ENCODE assay signal across 31 cellular contexts in the genomic region with DNA sequence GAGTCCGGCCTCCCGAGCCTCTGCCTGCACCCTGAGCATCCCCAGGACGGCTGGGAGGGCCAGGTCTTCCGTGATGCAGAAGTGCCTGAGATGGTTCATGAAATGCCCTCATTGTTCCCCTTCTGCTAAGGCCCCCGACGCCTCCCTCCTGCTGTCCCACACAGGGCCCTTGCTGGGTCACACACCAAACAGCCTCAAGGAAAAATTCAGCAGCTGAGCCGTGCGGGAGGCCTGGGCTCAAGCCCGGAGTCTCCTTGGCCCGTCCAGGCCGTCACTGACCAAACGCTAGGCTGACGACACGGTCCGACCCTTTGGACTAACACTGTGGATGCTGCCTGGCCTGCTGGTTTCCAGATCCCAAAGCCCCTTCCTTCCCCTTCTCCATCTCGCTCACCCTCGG.
"Had no signal": no experiment of that assay in that cellular context is flagged by ENCODE, and none has a peak within 500 bp of the region (broad histone marks: within the 10 kb centered on the region; RNA-seq: fewer than 3 reads in every experiment).

No MANE protein-coding gene starts in this region.

- H3K27me3 ChIP-seq: colonic mucosa, gastroesophageal sphincter, ovary, thyroid gland, upper lobe of left lung, vagina had no signal

- H3K4me1 Mint-ChIP-seq: activated B cell treated with CpG ODN at 0.5 μM for 24 hours; activated naive CD4-positive, alpha-beta T cell treated with anti-CD3 and anti-CD28 coated beads, Interleukin-2, amount 10 ng/mL, durations not matched to agents 7 days and 5 days; central memory CD8-positive, alpha-beta T cell; naive thymus-derived CD4-positive, alpha-beta T cell; stimulated activated effector memory CD8-positive, alpha-beta T cell treated with anti-CD3 and anti-CD28 coated beads, Interleukin-12 subunit alpha, Interleukin-12 subunit beta, amount 100 ng/mL, for 72 hours had no signal

- H3K27ac Mint-ChIP-seq: activated B cell treated with CpG ODN at 0.5 μM for 24 hours; activated CD8-positive, alpha-beta T cell treated with anti-CD3 and anti-CD28 coated beads, Interleukin-2, amount 10 ng/mL, durations not matched to agents 7 days and 5 days; activated naive CD4-positive, alpha-beta T cell treated with anti-CD3 and anti-CD28 coated beads, Interleukin-2, amount 10 ng/mL, durations not matched to agents 7 days and 5 days; activated T-cell treated with anti-CD3 and anti-CD28 coated beads, Interleukin-2, amount 50 U/mL, for 72 hours; effector memory CD8-positive, alpha-beta T cell; mesothelial cell of epicardium; naive thymus-derived CD4-positive, alpha-beta T cell; progenitor cell of endocrine pancreas; stimulated activated effector memory CD8-positive, alpha-beta T cell treated with anti-CD3 and anti-CD28 coated beads, Interleukin-12 subunit alpha, Interleukin-12 subunit beta, amount 100 ng/mL, for 72 hours; stimulated activated naive CD8-positive, alpha-beta T cell treated with anti-CD3 and anti-CD28 coated beads, Interleukin-15, Interleukin-2, amounts not matched to agents 100 ng/mL and 50 ng/mL, for 24 hours; T-helper 2 cell treated with Interferon-gamma antibody and Interleukin-4, amounts not matched to agents 5 μg/mL and 100 μg/mL, for 36 hours had no signal

- ATAC-seq: activated CD8-positive, alpha-beta T cell treated with anti-CD3 and anti-CD28 coated beads, Interleukin-2, amount 10 ng/mL, durations not matched to agents 7 days and 5 days; activated T-cell treated with anti-CD3 and anti-CD28 coated beads, Interleukin-2, amount 50 U/mL, for 72 hours; effector memory CD8-positive, alpha-beta T cell; gastroesophageal sphincter; left colon; naive thymus-derived CD4-positive, alpha-beta T cell; sciatic nerve; stimulated activated effector memory CD8-positive, alpha-beta T cell treated with anti-CD3 and anti-CD28 coated beads, Interleukin-12 subunit alpha, Interleukin-12 subunit beta, amount 100 ng/mL, for 72 hours had no signal

- H3K27me3 Mint-ChIP-seq: activated B cell treated with CpG ODN at 0.5 μM for 24 hours, progenitor cell of endocrine pancreas had no signal

- H3K9me3 Mint-ChIP-seq: activated B cell treated with CpG ODN at 0.5 μM for 24 hours; activated naive CD4-positive, alpha-beta T cell treated with anti-CD3 and anti-CD28 coated beads, Interleukin-2, amount 10 ng/mL, durations not matched to agents 7 days and 5 days; activated T-cell treated with anti-CD3 and anti-CD28 coated beads, Interleukin-2, amount 50 U/mL, for 72 hours; central memory CD8-positive, alpha-beta T cell; effector memory CD8-positive, alpha-beta T cell; mesothelial cell of epicardium; naive thymus-derived CD4-positive, alpha-beta T cell; stimulated activated effector memory CD8-positive, alpha-beta T cell treated with anti-CD3 and anti-CD28 coated beads, Interleukin-12 subunit alpha, Interleukin-12 subunit beta, amount 100 ng/mL, for 72 hours; stimulated activated naive CD8-positive, alpha-beta T cell treated with anti-CD3 and anti-CD28 coated beads, Interleukin-15, Interleukin-2, amounts not matched to agents 100 ng/mL and 50 ng/mL, for 24 hours; T-helper 2 cell treated with Interferon-gamma antibody and Interleukin-4, amounts not matched to agents 5 μg/mL and 100 μg/mL, for 36 hours had no signal

- DNase-seq: activated B cell treated with CpG ODN at 0.5 μM for 24 hours; activated CD4-positive, alpha-beta T cell treated with anti-CD3 and anti-CD28 coated beads, Interleukin-2, amount 50 U/mL, for 1 hour; activated CD8-positive, alpha-beta T cell treated with anti-CD3 and anti-CD28 coated beads, Interleukin-2, amount 10 ng/mL, durations not matched to agents 7 days and 5 days; activated effector memory CD4-positive, alpha-beta T cell treated with anti-CD3 and anti-CD28 coated beads, Interleukin-2, amount 50 U/mL, for 16 hours; activated naive CD4-positive, alpha-beta T cell treated with anti-CD3 and anti-CD28 coated beads, Interleukin-2, amount 10 ng/mL, durations not matched to agents 7 days and 5 days; activated T-cell treated with anti-CD3 and anti-CD28 coated beads for 4 hours; activated T-cell treated with anti-CD3 and anti-CD28 coated beads, Interleukin-2, amount 50 U/mL, for 72 hours; colonic mucosa; effector memory CD8-positive, alpha-beta T cell; head of caudate nucleus; hippocampal formation; kidney; left colon; mammary epithelial cell; naive thymus-derived CD4-positive, alpha-beta T cell; ovary; small intestine; stimulated activated CD4-positive, alpha-beta T cell treated with anti-CD3 and anti-CD28 coated beads, Interleukin-4, amount 100 ng/mL, for 24 hours; T-helper 1 cell; thyroid gland had no signal

- H3K4me3 Mint-ChIP-seq: activated B cell treated with CpG ODN at 0.5 μM for 24 hours; activated CD8-positive, alpha-beta T cell treated with anti-CD3 and anti-CD28 coated beads, Interleukin-2, amount 10 ng/mL, durations not matched to agents 7 days and 5 days; activated naive CD4-positive, alpha-beta T cell treated with anti-CD3 and anti-CD28 coated beads, Interleukin-2, amount 10 ng/mL, durations not matched to agents 7 days and 5 days; activated T-cell treated with anti-CD3 and anti-CD28 coated beads, Interleukin-2, amount 50 U/mL, for 72 hours; central memory CD8-positive, alpha-beta T cell; effector memory CD8-positive, alpha-beta T cell; mesothelial cell of epicardium; naive thymus-derived CD4-positive, alpha-beta T cell; stimulated activated effector memory CD8-positive, alpha-beta T cell treated with anti-CD3 and anti-CD28 coated beads, Interleukin-12 subunit alpha, Interleukin-12 subunit beta, amount 100 ng/mL, for 72 hours; stimulated activated naive CD8-positive, alpha-beta T cell treated with anti-CD3 and anti-CD28 coated beads, Interleukin-15, Interleukin-2, amounts not matched to agents 100 ng/mL and 50 ng/mL, for 24 hours; T-helper 2 cell treated with Interferon-gamma antibody and Interleukin-4, amounts not matched to agents 5 μg/mL and 100 μg/mL, for 36 hours had no signal

- H3K36me3 Mint-ChIP-seq: activated naive CD4-positive, alpha-beta T cell treated with anti-CD3 and anti-CD28 coated beads, Interleukin-2, amount 10 ng/mL, durations not matched to agents 7 days and 5 days; mesothelial cell of epicardium; naive thymus-derived CD4-positive, alpha-beta T cell; stimulated activated effector memory CD8-positive, alpha-beta T cell treated with anti-CD3 and anti-CD28 coated beads, Interleukin-12 subunit alpha, Interleukin-12 subunit beta, amount 100 ng/mL, for 72 hours had no signal

- H3K4me3 ChIP-seq: colonic mucosa, gastroesophageal sphincter, ovary, thyroid gland, upper lobe of left lung, vagina had no signal

- H3K36me3 ChIP-seq: colonic mucosa, gastroesophageal sphincter, neutrophil, ovary, thyroid gland, upper lobe of left lung, vagina had no signal
